Comparison of ENCODE assay signal across 9 cellular contexts in genomic region chr12:124392271-124392990, GRCh38.
A peak's percentile ranks its signal among the peaks of the same experiment; 100 is the strongest.
DNase-seq lines count a peak whose midpoint lies in the region; ATAC-seq and TF ChIP-seq lines count a peak whose summit lies in the region.
"Had no signal": no experiment of that assay in that cellular context is flagged by ENCODE, and none has a peak within 500 bp of the region (broad histone marks: within the 10 kb centered on the region; RNA-seq: fewer than 3 reads in every experiment).

No MANE protein-coding gene starts in this region.

- H3K27ac ChIP-seq in prostate gland, result peak overlapping the region; percentile 93 to 95
- H3K27ac ChIP-seq: KMS-11 had no signal

- H3K9me3 ChIP-seq in prostate gland, result no peaks in the 10 kb centered on the region

- H3K27me3 ChIP-seq in prostate gland (replicated peaks; ENCODE audit: insufficient read depth), result no peaks in the 10 kb centered on the region

- no peak overlapping the region for H3K4me3 ChIP-seq in AG10803 (ENCODE audit: low read length)
- H3K4me3 ChIP-seq in prostate gland, result no peak overlapping the region

- DNase-seq in AG10803 (ENCODE audit: low read depth) (no peak), GM20000 (ENCODE audit: low spot score) (peak; percentile 61), T1000 (lab: John Stamatoyannopoulos, UW) (peak; percentile 64), germinal center (ENCODE audit: low spot score) (peak; percentile 44), prostate gland (ENCODE audit: low spot score) (no peak), NCI-H1930 (lab: John Stamatoyannopoulos, UW) (no peak)
- no peak for DNase-seq in activated effector memory CD4-positive, alpha-beta T cell treated with Interleukin-2 at 50 U/mL for 16 hours

- H3K4me1 ChIP-seq in prostate gland (replicated peaks), result peaks cover 35% of the 10 kb centered on the region

- no peak for ATAC-seq in GM21737 (IDR thresholded peaks at IDR 0.05; ENCODE audit: unreplicated experiment)

- TF ChIP-seq CTCF in AG10803 (conservative IDR thresholded peaks at IDR 0.05; ENCODE audit: low read length) (peak; percentile 37), GM20000 (IDR thresholded peaks at IDR 0.05; ENCODE audit: extremely low read depth, missing control alignments) (peak; percentile 26), prostate gland (IDR thresholded peaks at IDR 0.05) (peak in 1 of 4 experiments; percentile 30)

- intact Hi-C loops in prostate gland (cut with DNase I), result no loop called here

- H3K36me3 ChIP-seq in prostate gland, result no peaks in the 10 kb centered on the region

- no peak for TF ChIP-seq POLR2A in prostate gland (IDR thresholded peaks at IDR 0.05)

- WGBS in prostate gland, result 50% methylated on average over 21 of the region's 21 CpGs

Comparison
In these comparisons a context has a peak if more than half of its experiments do, and no peak if none do; other contexts are left out.
1. DNase-seq: peak in GM20000 (single experiment), T1000 (single experiment) and germinal center (single experiment); none in AG10803 (single experiment), prostate gland (single experiment), NCI-H1930 (0 of 2) and activated effector memory CD4-positive, alpha-beta T cell treated with Interleukin-2 at 50 U/mL for 16 hours (single experiment).